Comparison of ENCODE assay signal across 15 cellular contexts in the genomic region with DNA sequence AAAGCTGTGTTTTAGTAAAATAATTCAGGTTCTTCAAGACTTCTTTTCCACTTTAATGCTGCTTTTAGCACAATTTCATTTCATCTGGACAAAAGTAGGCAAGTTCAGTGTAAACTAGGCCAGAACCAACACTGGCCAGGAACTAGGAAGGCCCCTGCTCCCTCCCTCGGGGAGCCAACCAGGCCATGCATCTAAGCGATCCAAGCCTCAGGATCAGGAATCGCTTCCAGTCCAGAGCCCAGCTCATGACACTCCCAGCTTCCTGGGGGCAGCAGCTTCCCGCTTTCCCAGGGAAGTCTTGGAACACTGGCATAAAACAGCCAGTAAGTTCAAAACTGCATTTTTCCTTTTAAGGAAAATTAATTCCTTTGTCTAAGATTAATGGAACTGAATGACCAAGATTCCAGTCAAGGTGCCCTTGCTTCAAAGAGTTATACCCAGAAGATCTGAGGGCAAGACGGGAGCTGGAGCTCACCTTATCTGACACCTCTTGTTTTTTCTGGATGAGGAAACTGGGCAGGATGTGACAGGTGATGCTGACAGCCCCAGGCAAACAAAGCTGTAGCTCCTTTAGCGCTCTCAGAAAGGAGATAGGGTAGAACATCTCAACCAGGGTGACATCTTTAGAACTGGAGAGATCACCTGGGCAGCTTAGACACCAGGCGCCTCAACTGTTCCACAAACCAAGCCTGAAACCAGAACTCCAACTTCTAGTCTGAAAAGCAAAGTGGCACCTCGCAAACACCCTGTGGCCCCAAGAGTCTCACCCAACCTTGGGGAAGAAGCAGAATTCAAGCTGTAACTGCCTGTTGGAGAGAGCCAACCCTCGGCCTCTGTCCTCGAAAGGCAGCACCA.
DNase-seq lines count a peak whose midpoint lies in the region; ATAC-seq and TF ChIP-seq lines count a peak whose summit lies in the region.
"Had no signal": no experiment of that assay in that cellular context is flagged by ENCODE, and none has a peak within 500 bp of the region (broad histone marks: within the 10 kb centered on the region; RNA-seq: fewer than 3 reads in every experiment).

No MANE protein-coding gene starts in this region.

- TF ChIP-seq POLR2A in tibial nerve (IDR thresholded peaks at IDR 0.05) = no peak

- no peaks in the 10 kb centered on the region for H3K27me3 Mint-ChIP-seq in activated T-cell treated with anti-CD3 and anti-CD28 coated beads, Interleukin-2, amount 50 U/mL, for 24 hours
- H3K27me3 Mint-ChIP-seq in activated T-cell treated with anti-CD3 and anti-CD28 coated beads, Interleukin-2, amount 50 U/mL, for 4 hours (ENCODE audit: low read depth) = no peaks in the 10 kb centered on the region
- no peaks in the 10 kb centered on the region for H3K27me3 Mint-ChIP-seq in activated naive CD8-positive, alpha-beta T cell treated with anti-CD3 and anti-CD28 coated beads for 36 hours
- H3K27me3 Mint-ChIP-seq: dendritic cell treated with granulocyte-macrophage colony-stimulating factor and Interleukin-4, amounts not matched to agents 40 ng/mL and 50 ng/mL, for 4 days had no signal

- H3K9me2 ChIP-seq in PC-3 (replicated peaks; ENCODE audit: low read length) = no peaks in the 10 kb centered on the region

- CTCF ChIA-PET in PC-3 (lab: Charles Lee) = no interaction called here

- no peaks in the 10 kb centered on the region for H4K20me1 ChIP-seq in PC-3 (ENCODE audit: low read length)

- H3K9me3 Mint-ChIP-seq in activated T-cell treated with anti-CD3 and anti-CD28 coated beads, Interleukin-2, amount 50 U/mL, for 24 hours = no peaks in the 10 kb centered on the region
- H3K9me3 Mint-ChIP-seq in activated T-cell treated with anti-CD3 and anti-CD28 coated beads, Interleukin-2, amount 50 U/mL, for 4 hours = no peaks in the 10 kb centered on the region
- H3K9me3 Mint-ChIP-seq in activated naive CD8-positive, alpha-beta T cell treated with anti-CD3 and anti-CD28 coated beads for 36 hours = peaks cover 2% of the 10 kb centered on the region
- H3K9me3 Mint-ChIP-seq: dendritic cell treated with granulocyte-macrophage colony-stimulating factor and Interleukin-4, amounts not matched to agents 40 ng/mL and 50 ng/mL, for 4 days had no signal

- peaks cover 2% of the 10 kb centered on the region for H3K36me3 Mint-ChIP-seq in activated T-cell treated with anti-CD3 and anti-CD28 coated beads, Interleukin-2, amount 50 U/mL, for 24 hours (ENCODE audit: low read depth)
- no peaks in the 10 kb centered on the region for H3K36me3 Mint-ChIP-seq in activated T-cell treated with anti-CD3 and anti-CD28 coated beads, Interleukin-2, amount 50 U/mL, for 4 hours (ENCODE audit: insufficient read depth)
- peaks cover 15% of the 10 kb centered on the region for H3K36me3 Mint-ChIP-seq in activated naive CD8-positive, alpha-beta T cell treated with anti-CD3 and anti-CD28 coated beads for 36 hours

- ATAC-seq in activated T-cell treated with anti-CD3 and anti-CD28 coated beads, Interleukin-2, amount 50 U/mL, for 4 hours = no peak
- no peak for ATAC-seq in PC-3
- ATAC-seq: right lobe of liver had no signal

- H2AFZ ChIP-seq in PC-3 (ENCODE audit: low read length) = no peak overlapping the region

- peaks cover 60% of the 10 kb centered on the region for H3K79me2 ChIP-seq in PC-3 (ENCODE audit: low read length)

- no peaks in the 10 kb centered on the region for H3K27me3 ChIP-seq in muscle layer of duodenum (ENCODE audit: low read depth, low read length)
- H3K27me3 ChIP-seq in tibial nerve = no peaks in the 10 kb centered on the region
- no peaks in the 10 kb centered on the region for H3K27me3 ChIP-seq in PC-3 (ENCODE audit: low read length)
- H3K27me3 ChIP-seq: right lobe of liver, SJCRH30 had no signal

- H3K4me3 Mint-ChIP-seq in activated T-cell treated with anti-CD3 and anti-CD28 coated beads, Interleukin-2, amount 50 U/mL, for 24 hours = no peak overlapping the region
- no peak overlapping the region for H3K4me3 Mint-ChIP-seq in activated T-cell treated with anti-CD3 and anti-CD28 coated beads, Interleukin-2, amount 50 U/mL, for 4 hours
- no peak overlapping the region for H3K4me3 Mint-ChIP-seq in activated naive CD8-positive, alpha-beta T cell treated with anti-CD3 and anti-CD28 coated beads for 36 hours
- H3K4me3 Mint-ChIP-seq: dendritic cell treated with granulocyte-macrophage colony-stimulating factor and Interleukin-4, amounts not matched to agents 40 ng/mL and 50 ng/mL, for 4 days had no signal

- POLR2A ChIA-PET in PC-3 (lab: Charles Lee; ENCODE audit: unreplicated experiment) = no interaction called here

- TF ChIP-seq EP300 in tibial nerve (IDR thresholded peaks at IDR 0.05) = no peak

- intact Hi-C loops in PC-3 (cut with micrococcal nuclease) = no loop called here

- H3K4me2 ChIP-seq in PC-3 (ENCODE audit: low read length) = no peak overlapping the region

- H3F3A ChIP-seq in PC-3 (ENCODE audit: low read length, unreplicated experiment) = no peaks in the 10 kb centered on the region

- BruUV-seq in PC-3 (replicated peaks; lab: Mats Ljungman, UMichigan) = no TSS peak

- H3K4me1 ChIP-seq in muscle layer of duodenum (ENCODE audit: control insufficient read depth in 1 of 2, insufficient read depth in 2 of 2, low read length in 2 of 2) (peaks cover 37 to 62% of the 10 kb centered on the region in 2 donors), tibial nerve (peaks cover 0 to 89% (median 61%) of the 10 kb centered on the region in 4 donors), PC-3 (ENCODE audit: insufficient read depth, low read length) (no peaks in the 10 kb centered on the region)

- no peak overlapping the region for H3K4me3 ChIP-seq in muscle layer of duodenum (ENCODE audit: low read depth in 1 of 2, low read length in 2 of 2)
- H3K4me3 ChIP-seq in tibial nerve = no peak overlapping the region
- H3K4me3 ChIP-seq in PC-3 (ENCODE audit: low read length) = no peak overlapping the region
- H3K4me3 ChIP-seq: lung, right lobe of liver, SJCRH30 had no signal

- H3K27ac Mint-ChIP-seq in activated T-cell treated with anti-CD3 and anti-CD28 coated beads, Interleukin-2, amount 50 U/mL, for 24 hours = peak overlapping the region; percentile 76
- H3K27ac Mint-ChIP-seq in activated naive CD8-positive, alpha-beta T cell treated with anti-CD3 and anti-CD28 coated beads for 36 hours = peak overlapping the region; percentile 47

- H3K9me3 ChIP-seq in muscle layer of duodenum (ENCODE audit: control insufficient read depth in 1 of 2, low read length in 2 of 2) (no peaks in the 10 kb centered on the region), tibial nerve (no peaks in the 10 kb centered on the region), PC-3 (ENCODE audit: low read length) (no peaks in the 10 kb centered on the region)
- H3K9me3 ChIP-seq: right lobe of liver, SJCRH30 had no signal

- H3K27ac ChIP-seq in muscle layer of duodenum (ENCODE audit: low read length) (peak overlapping the region; percentile 49), tibial nerve (peak overlapping the region in 3 of 4 donors; percentile 42 to 69 (median 47)), PC-3 (ENCODE audit: low read length) (no peak overlapping the region)
- H3K27ac ChIP-seq: right lobe of liver, SJCRH30, VCaP had no signal

- H3K4me1 Mint-ChIP-seq in activated T-cell treated with anti-CD3 and anti-CD28 coated beads, Interleukin-2, amount 50 U/mL, for 24 hours (ENCODE audit: low read depth) = peaks cover 80% of the 10 kb centered on the region
- peaks cover 78% of the 10 kb centered on the region for H3K4me1 Mint-ChIP-seq in activated T-cell treated with anti-CD3 and anti-CD28 coated beads, Interleukin-2, amount 50 U/mL, for 4 hours (ENCODE audit: low read depth)
- H3K4me1 Mint-ChIP-seq in activated naive CD8-positive, alpha-beta T cell treated with anti-CD3 and anti-CD28 coated beads for 36 hours = peaks cover 67% of the 10 kb centered on the region

- TF ChIP-seq CTCF in tibial nerve (IDR thresholded peaks at IDR 0.05) (no peak), PC-3 (conservative IDR thresholded peaks at IDR 0.05; ENCODE audit: low read depth, low read length) (no peak)

- 69 to 74% methylated on average over 10 of the region's 10 CpGs for WGBS in tibial nerve, 2 donors

- no peak overlapping the region for H3K9ac ChIP-seq in PC-3 (ENCODE audit: low read length)

- H3K36me3 ChIP-seq in muscle layer of duodenum (ENCODE audit: control insufficient read depth in 1 of 2, insufficient read depth in 2 of 2, low read length in 2 of 2) = no peaks in the 10 kb centered on the region
- no peaks in the 10 kb centered on the region for H3K36me3 ChIP-seq in tibial nerve
- no peaks in the 10 kb centered on the region for H3K36me3 ChIP-seq in PC-3 (ENCODE audit: low read depth, low read length)
- H3K36me3 ChIP-seq: right lobe of liver had no signal

- DNase-seq in activated T-cell treated with anti-CD3 and anti-CD28 coated beads, Interleukin-2, amount 50 U/mL, for 24 hours = no peak
- DNase-seq in activated T-cell treated with anti-CD3 and anti-CD28 coated beads, Interleukin-2, amount 50 U/mL, for 4 hours = no peak
- no peak for DNase-seq in activated naive CD8-positive, alpha-beta T cell treated with anti-CD3 and anti-CD28 coated beads for 36 hours
- DNase-seq in tibial nerve (ENCODE audit: low spot score in 2 of 2) (no peak), mucosa of gallbladder (ENCODE audit: low spot score) (no peak), NCI-H526 (lab: John Stamatoyannopoulos, UW) (no peak), PC-3 (no peak)
- DNase-seq: activated naive CD4-positive, alpha-beta T cell treated with Interleukin-2 at 50 U/mL for 16 hours; NCI-H446; SJCRH30 had no signal
